ENCODE assay signal across 9 cellular contexts in the genomic region with DNA sequence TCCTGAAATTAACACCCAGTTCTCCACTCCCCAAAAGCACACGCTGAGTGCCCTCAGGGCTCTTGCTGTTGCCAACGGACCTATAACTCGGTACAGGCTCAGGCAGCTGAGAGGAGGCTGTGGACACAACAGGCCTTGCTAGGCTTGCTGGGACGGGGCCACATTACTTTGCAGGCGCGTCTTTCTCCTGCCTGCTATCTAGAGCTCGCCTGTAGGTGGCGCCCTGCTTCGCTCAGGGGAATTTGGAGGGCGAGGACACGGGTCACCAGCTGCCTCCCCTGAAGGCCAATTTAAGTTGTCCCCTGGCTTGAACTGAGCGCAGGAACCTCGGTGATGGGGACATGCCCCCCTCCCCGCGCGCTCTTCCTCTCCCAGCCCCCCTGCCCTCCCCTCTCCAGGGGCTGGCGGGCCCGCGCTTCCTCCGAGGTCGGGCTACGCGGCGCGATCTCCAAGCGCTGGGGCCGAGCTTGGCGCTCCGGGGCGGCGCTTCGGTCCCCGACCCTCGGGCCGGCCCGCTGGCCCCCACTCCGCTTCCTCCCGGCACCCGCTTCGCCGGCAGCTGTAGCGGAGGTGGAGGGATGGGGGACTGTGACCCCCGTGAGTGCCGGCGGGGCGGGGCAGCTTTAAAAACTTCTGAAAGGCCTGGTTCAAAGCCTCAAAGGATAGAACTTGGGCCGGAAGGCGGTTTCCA. TPM values are rescaled to one million over a fixed set of nuclear protein-coding genes. Genes with fewer than 3 reads are reported as not detected.
DNase-seq lines count a peak whose midpoint lies in the region; ATAC-seq, FAIRE-seq and TF ChIP-seq lines count a peak whose summit lies in the region.
"Had no signal": no experiment of that assay in that cellular context is flagged by ENCODE, and none has a peak within 500 bp of the region (broad histone marks: within the 10 kb centered on the region; RNA-seq: fewer than 3 reads in every experiment).

No MANE protein-coding gene starts in this region.

- peak overlapping the region; percentile 45 to 63 for H3K9ac ChIP-seq in kidney (ENCODE audit: low read length in 2 of 2)

- DNase-seq in NCI-H1417 (lab: John Stamatoyannopoulos, UW) (peak; percentile 79 to 86 (median 83)), NCI-H1417 treated with DMSO at 0.1 percent for 48 hours (lab: John Stamatoyannopoulos, UW) (no peak), NCI-H345 treated with DMSO at 0.1 percent for 48 hours (lab: John Stamatoyannopoulos, UW; ENCODE audit: unreplicated experiment) (peak; percentile 63), cerebellar cortex (ENCODE audit: low spot score) (peak; percentile 93), kidney (peak; percentile 96)
- peak; percentile 90 for DNase-seq in activated CD4-positive, CD25-positive, alpha-beta regulatory T cell treated with anti-CD3 and anti-CD28 coated beads, Interleukin-2, amount 50 U/mL, for 72 hours
- peak; percentile 70 to 93 (median 83) for DNase-seq in stimulated activated CD4-positive, alpha-beta T cell treated with anti-CD3 and anti-CD28 coated beads, Interleukin-12 subunit alpha, Interleukin-12 subunit beta, amount 100 ng/mL, for 48 hours (ENCODE audit: low read depth in 2 of 3, low spot score in 1 of 3)

- H3K36me3 ChIP-seq in kidney (ENCODE audit: control insufficient read depth in 1 of 2, insufficient read depth in 2 of 2, low read length in 2 of 2) = no peaks in the 10 kb centered on the region

- TF ChIP-seq CTCF in kidney (IDR thresholded peaks at IDR 0.05; ENCODE audit: borderline replicate concordance, extremely low read depth, insufficient read depth) = peak; percentile 98

- H3K4me3 ChIP-seq in kidney (ENCODE audit: low read length in 2 of 2) = peak overlapping the region; percentile 61 to 72

- H3K4me1 ChIP-seq in kidney (ENCODE audit: control insufficient read depth in 1 of 2, insufficient read depth in 1 of 2, low read depth in 1 of 2, low read length in 2 of 2) = peaks cover 9 to 17% of the 10 kb centered on the region in 2 donors

- H3K27ac ChIP-seq in kidney (ENCODE audit: low read depth in 2 of 2, low read length in 2 of 2) = peak overlapping the region; percentile 91 to 93

- peak; percentile 70 for ATAC-seq in HG03095 (IDR thresholded peaks at IDR 0.05; ENCODE audit: unreplicated experiment)

- intact Hi-C loops in kidney (cut with DNase I) = loop anchor here (5.0 kb wide), 1 partner anchor 412 kb away; no protein-coding TSS in a partner anchor

- no peaks in the 10 kb centered on the region for H3K9me3 ChIP-seq in kidney (ENCODE audit: control insufficient read depth in 1 of 2, low read length in 2 of 2)

- FAIRE-seq in kidney (lab: Jason Lieb, UNC) = no peak
- FAIRE-seq: A204.1 had no signal

RNA-seq across cellular contexts. Expression of a gene that starts 32.4 kb away (rescaled TPM):
- 87.5 TPM for total RNA-seq in kidney
- polyA plus RNA-seq in kidney (ENCODE audit: insufficient read depth, low read depth, low replicate concordance) = 4.8 TPM
